9 cellular contexts compared by ENCODE assay signal in the genomic region with DNA sequence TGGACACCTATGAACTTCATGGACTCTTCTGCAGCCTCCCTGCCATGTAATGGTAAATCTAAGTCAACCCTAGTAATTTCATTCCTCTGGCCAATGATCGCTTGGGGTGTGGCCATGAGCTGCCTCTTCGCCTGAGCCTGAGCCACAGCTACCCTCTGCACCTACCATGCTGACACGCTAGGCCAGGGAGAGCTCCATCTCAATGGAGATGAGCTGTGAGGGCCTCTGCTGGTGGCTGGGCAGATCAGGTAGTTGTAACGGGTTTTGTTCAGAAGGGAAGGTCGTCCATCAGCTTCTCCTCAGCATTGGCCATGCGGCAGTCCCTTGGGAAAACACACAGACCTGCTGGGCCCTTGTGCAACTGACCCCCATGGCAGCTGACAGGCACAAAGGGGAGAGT. TPM values are rescaled to one million over a fixed set of nuclear protein-coding genes. Genes with fewer than 3 reads are reported as not detected.
DNase-seq lines count a peak whose midpoint lies in the region; ATAC-seq, FAIRE-seq and TF ChIP-seq lines count a peak whose summit lies in the region.
"Had no signal": no experiment of that assay in that cellular context is flagged by ENCODE, and none has a peak within 500 bp of the region (broad histone marks: within the 10 kb centered on the region; RNA-seq: fewer than 3 reads in every experiment).

No MANE protein-coding gene starts in this region.

- intact Hi-C loops in CD14-positive monocyte (cut with micrococcal nuclease) = no loop called here

- no peak overlapping the region for H3K4me3 Mint-ChIP-seq in mesothelial cell of epicardium
- no peak overlapping the region for H3K4me3 Mint-ChIP-seq in CD14-positive monocyte

- H3K4me3 ChIP-seq in Karpas-422 (ENCODE audit: low read length) (no peak overlapping the region), astrocyte of the spinal cord (ENCODE audit: low read depth, low read length) (no peak overlapping the region)
- H3K4me3 ChIP-seq: cardiac muscle cell had no signal

- H3K27me3 ChIP-seq in Karpas-422 (ENCODE audit: low read length) = no peaks in the 10 kb centered on the region
- H3K27me3 ChIP-seq: cardiac muscle cell had no signal

- no peak overlapping the region for H3K27ac ChIP-seq in Karpas-422 (ENCODE audit: low read length)
- H3K27ac ChIP-seq: cardiac muscle cell had no signal

- H3K4me1 ChIP-seq in Karpas-422 (ENCODE audit: low read length) = peaks cover 7% of the 10 kb centered on the region

- TF ChIP-seq CTCF in astrocyte of the spinal cord (IDR thresholded peaks at IDR 0.05; ENCODE audit: low read depth, low read length) (peak; percentile 19), mesothelial cell of epicardium (IDR thresholded peaks at IDR 0.05; ENCODE audit: unreplicated experiment) (no peak), CD14-positive monocyte (IDR thresholded peaks at IDR 0.05) (no peak)

- no peaks in the 10 kb centered on the region for H3K79me2 ChIP-seq in Karpas-422 (ENCODE audit: low read length)

- in situ Hi-C loops in astrocyte of the spinal cord (cut with HindIII; ENCODE audit: low sequenced_read_pairs) = no loop called here

- no peak for FAIRE-seq in frontal cortex (lab: Jason Lieb, UNC)

- no peaks in the 10 kb centered on the region for H3K9me3 ChIP-seq in Karpas-422 (ENCODE audit: low read length)

- H3K27ac Mint-ChIP-seq in mesothelial cell of epicardium (no peak overlapping the region), CD14-positive monocyte (no peak overlapping the region)

- H3K27me3 Mint-ChIP-seq in mesothelial cell of epicardium (ENCODE audit: low read depth) = peaks cover 27% of the 10 kb centered on the region
- peaks cover 1 to 7% (median 2%) of the 10 kb centered on the region in 3 donors for H3K27me3 Mint-ChIP-seq in CD14-positive monocyte (ENCODE audit: low read depth in 3 of 3)

- no peak overlapping the region for H2AFZ ChIP-seq in Karpas-422 (ENCODE audit: low read length)

- peaks cover 6% of the 10 kb centered on the region for H3K4me1 Mint-ChIP-seq in mesothelial cell of epicardium
- H3K4me1 Mint-ChIP-seq in CD14-positive monocyte = peaks cover 14% of the 10 kb centered on the region

- no peaks in the 10 kb centered on the region; the same call in 1 of the 2 replicates for H3K36me3 ChIP-seq in Karpas-422 (ENCODE audit: insufficient read depth, low read length)

- DNase-seq in DMS53 treated with DMSO at 0.1 percent for 48 hours (lab: John Stamatoyannopoulos, UW; ENCODE audit: unreplicated experiment) (peak; percentile 10), Karpas-422 (peak; percentile 91), astrocyte of the spinal cord (ENCODE audit: low read depth, low spot score) (no peak), frontal cortex (ENCODE audit: low spot score in 2 of 2) (no peak), mesothelial cell of epicardium (ENCODE audit: low spot score in 2 of 2, unreplicated experiment in 2 of 2) (no peak), CD14-positive monocyte (ENCODE audit: low spot score) (no peak), superior temporal gyrus (ENCODE audit: extremely low spot score) (no peak)

- peak; percentile 72 for ATAC-seq in GM19463 (IDR thresholded peaks at IDR 0.05; ENCODE audit: unreplicated experiment)

- no peaks in the 10 kb centered on the region for H3K9me2 ChIP-seq in Karpas-422 (replicated peaks; ENCODE audit: insufficient read depth, low read length)

- no peak overlapping the region for H3K4me2 ChIP-seq in Karpas-422 (ENCODE audit: low read depth, low read length, poor library complexity, severe bottlenecking)

- H4K20me1 ChIP-seq in Karpas-422 (ENCODE audit: insufficient read depth, low read depth, low read length) = peaks cover 7% of the 10 kb centered on the region

- H3K9ac ChIP-seq in Karpas-422 (ENCODE audit: low read length) = no peak overlapping the region

- H3K36me3 Mint-ChIP-seq in mesothelial cell of epicardium (peaks cover 4% of the 10 kb centered on the region), CD14-positive monocyte (peaks cover 9 to 12% of the 10 kb centered on the region in 2 donors)

- H3K9me3 Mint-ChIP-seq in mesothelial cell of epicardium (no peaks in the 10 kb centered on the region), CD14-positive monocyte (no peaks in the 10 kb centered on the region)

RNA-seq across cellular contexts. Expression of a gene that starts 24.4 kb away (rescaled TPM):
- 24.4 and 26.8 TPM in 2 replicates for total RNA-seq in Karpas-422 (2014; rRNA removed; shearing (Covaris generic); ENCODE audit: low replicate concordance)
- 33.8 TPM for total RNA-seq in frontal cortex
- 34.3 to 36.5 TPM (median 35.1 TPM) in 3 replicates for total RNA-seq in mesothelial cell of epicardium
- 1 to 10 TPM; 5.6 to 9.9 TPM for polyA plus RNA-seq in CD14-positive monocyte

RNA-seq across cellular contexts. Expression of a gene that starts 24.8 kb away (rescaled TPM):
- total RNA-seq in Karpas-422 (2014; rRNA removed; shearing (Covaris generic); ENCODE audit: low replicate concordance) = 22.3 and 27.9 TPM in 2 replicates
- total RNA-seq in frontal cortex (8.6 TPM), mesothelial cell of epicardium (17.0 to 17.8 TPM (median 17.4 TPM) in 3 replicates)
- 10 to 100 TPM; 24.7 to 29.0 TPM for polyA plus RNA-seq in CD14-positive monocyte

Comparison
In these comparisons a context has a peak if more than half of its experiments do, and no peak if none do; other contexts are left out.
1. DNase-seq: peak in DMS53 treated with DMSO at 0.1 percent for 48 hours (single experiment) and Karpas-422 (single experiment); none in astrocyte of the spinal cord (single experiment), frontal cortex (0 of 2), mesothelial cell of epicardium (0 of 2), CD14-positive monocyte (single experiment) and superior temporal gyrus (single experiment).